In the genomic region with DNA sequence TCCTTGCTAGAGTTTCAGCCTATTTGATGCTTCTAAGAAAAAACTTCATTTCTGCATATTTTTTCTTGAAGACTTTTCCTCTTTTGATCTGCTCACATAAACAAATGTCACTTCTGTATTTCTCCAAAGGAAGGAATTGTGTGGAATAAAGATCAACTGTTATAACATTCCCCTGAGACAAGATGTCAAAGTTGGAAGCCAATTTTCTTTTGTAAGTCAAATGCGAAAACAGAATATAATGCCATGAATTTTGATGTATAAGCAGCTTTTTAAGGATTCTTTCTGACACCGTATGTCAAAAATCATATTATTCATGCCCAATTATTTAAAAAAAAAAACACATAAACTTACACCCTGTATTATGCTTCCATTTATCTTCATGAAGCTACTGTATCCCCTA, we compare ENCODE assay signal across 16 cellular contexts.
DNase-seq lines count a peak whose midpoint lies in the region; ATAC-seq and TF ChIP-seq lines count a peak whose summit lies in the region.
"Had no signal": no experiment of that assay in that cellular context is flagged by ENCODE, and none has a peak within 500 bp of the region (broad histone marks: within the 10 kb centered on the region; RNA-seq: fewer than 3 reads in every experiment).

No MANE protein-coding gene starts in this region.

- H3K4me1 Mint-ChIP-seq in H9, result peaks cover 9 to 13% of the 10 kb centered on the region in 2 experiments

- H3K79me2 ChIP-seq in H9 (ENCODE audit: insufficient read depth, low read length) (peaks cover 2% of the 10 kb centered on the region; the same call in 1 of the 2 replicates), smooth muscle cell (ENCODE audit: low read depth) (peaks cover 36% of the 10 kb centered on the region)

- H2BK120ac ChIP-seq in H9 (ENCODE audit: low read depth, low read length, poor library complexity, severe bottlenecking), result no peak overlapping the region

- no peak overlapping the region for H3K18ac ChIP-seq in H9 (ENCODE audit: insufficient read length, low read depth, low read length)

- H3F3A ChIP-seq in smooth muscle cell (ENCODE audit: low read depth), result no peaks in the 10 kb centered on the region

- peaks cover 9% of the 10 kb centered on the region for H3K23me2 ChIP-seq in H9 (ENCODE audit: insufficient read length, low read depth, low read length, poor library complexity, severe bottlenecking)

- no peak overlapping the region for H2BK5ac ChIP-seq in H9 (ENCODE audit: insufficient read length, low read length)

- no peak overlapping the region for H4K91ac ChIP-seq in H9 (ENCODE audit: insufficient read length, low read depth, low read length)

- no peak overlapping the region for H2BK20ac ChIP-seq in H9 (ENCODE audit: low read depth, low read length, poor library complexity, severe bottlenecking)

- H2BK12ac ChIP-seq in H9 (ENCODE audit: insufficient read length, low read depth, low read length), result no peak overlapping the region

- H3K14ac ChIP-seq in H9 (ENCODE audit: insufficient read depth, low read length), result no peak overlapping the region

- no peak overlapping the region for H2BK15ac ChIP-seq in H9 (ENCODE audit: low read depth, low read length)

- intact Hi-C loops in lower lobe of right lung (cut with DNase I), result no loop called here

- no peaks in the 10 kb centered on the region for H3K9me3 ChIP-seq in H9 (ENCODE audit: control insufficient read depth, low read depth, low read length)
- no peaks in the 10 kb centered on the region for H3K9me3 ChIP-seq in lower lobe of right lung
- H3K9me3 ChIP-seq in smooth muscle cell (replicated peaks; ENCODE audit: low read depth), result no peaks in the 10 kb centered on the region
- H3K9me3 ChIP-seq: Peyer's patch had no signal

- H3K36me3 ChIP-seq in lower lobe of right lung (no peaks in the 10 kb centered on the region), smooth muscle cell (ENCODE audit: low read depth) (no peaks in the 10 kb centered on the region)
- H3K36me3 ChIP-seq: Peyer's patch had no signal

- H4K5ac ChIP-seq in H9 (ENCODE audit: insufficient read length, low read depth, low read length), result no peak overlapping the region

- no peaks in the 10 kb centered on the region for H4K20me1 ChIP-seq in H9 (ENCODE audit: control insufficient read depth, insufficient read depth, insufficient read length)
- H4K20me1 ChIP-seq in smooth muscle cell (ENCODE audit: low read depth), result peaks cover 57% of the 10 kb centered on the region

- H3K4me3 ChIP-seq in lower lobe of right lung (peak overlapping the region; percentile 44), smooth muscle cell (peak overlapping the region; percentile 50)
- H3K4me3 ChIP-seq: Peyer's patch had no signal

- no peak overlapping the region for H3K27ac ChIP-seq in H9 (ENCODE audit: insufficient read length, low read depth, low read length)
- H3K27ac ChIP-seq in lower lobe of right lung, result no peak overlapping the region
- no peak overlapping the region for H3K27ac ChIP-seq in smooth muscle cell (ENCODE audit: low read depth)
- H3K27ac ChIP-seq: Peyer's patch had no signal

- no peak for DNase-seq in H9
- peak; percentile 40 for DNase-seq in cerebellar cortex (ENCODE audit: low spot score)
- no peak for DNase-seq in lower lobe of right lung
- DNase-seq in smooth muscle cell (lab: John Stamatoyannopoulos, UW; ENCODE audit: unreplicated experiment), result no peak
- no peak for DNase-seq in NCI-H524 treated with DMSO at 0.1 percent for 48 hours (lab: John Stamatoyannopoulos, UW)
- DNase-seq: DMS79, H7, MM.1S, NCI-H146, NCI-H2171 treated with DMSO at 0.1 percent for 48 hours, NCI-H446, Peyer's patch had no signal

- H3K4me2 ChIP-seq in H9 (ENCODE audit: insufficient read depth, insufficient read length, low read length), result peak overlapping the region; percentile 99
- H3K4me2 ChIP-seq in smooth muscle cell, result peak overlapping the region; percentile 83

- H3K27me3 Mint-ChIP-seq in H9 (ENCODE audit: low read depth), result no peaks in the 10 kb centered on the region

- no peak overlapping the region for H3K27ac Mint-ChIP-seq in H9
- H3K27ac Mint-ChIP-seq: CD14-positive monocyte had no signal

- H2AFZ ChIP-seq in H9 (ENCODE audit: low read length), result no peak overlapping the region
- H2AFZ ChIP-seq in smooth muscle cell (ENCODE audit: low read depth), result no peak overlapping the region

- no peak overlapping the region for H3K23ac ChIP-seq in H9 (ENCODE audit: insufficient read length, low read depth, low read length)

- H4K8ac ChIP-seq in H9 (replicated peaks; ENCODE audit: insufficient read length, low read depth, low read length), result no peak overlapping the region

- no peak overlapping the region for H3K9ac ChIP-seq in H9 (ENCODE audit: extremely low read depth, insufficient read length, low read length)
- no peak overlapping the region for H3K9ac ChIP-seq in smooth muscle cell (ENCODE audit: low read depth)

- no CpG with 5 or more reads among the region's 2 CpGs for WGBS in H9 (ENCODE audit: extremely low coverage, insufficient read length, low lambda C conversion rate)
- 92% methylated on average over 2 of the region's 2 CpGs for WGBS in smooth muscle cell (ENCODE audit: low lambda C conversion rate)

- H3K4ac ChIP-seq in H9 (ENCODE audit: low read depth, low read length), result no peak overlapping the region

- ATAC-seq in lower lobe of right lung (no peak), HG03095 (IDR thresholded peaks at IDR 0.05; ENCODE audit: unreplicated experiment) (no peak), HG02678 (IDR thresholded peaks at IDR 0.05; ENCODE audit: unreplicated experiment) (no peak)
- ATAC-seq: Right ventricle myocardium inferior had no signal

- no peak for TF ChIP-seq CTCF in H9 (conservative IDR thresholded peaks at IDR 0.05)
- no peak for TF ChIP-seq CTCF in lower lobe of right lung (IDR thresholded peaks at IDR 0.05)
- TF ChIP-seq CTCF in smooth muscle cell (IDR thresholded peaks at IDR 0.05; ENCODE audit: borderline replicate concordance, insufficient read depth, poor library complexity, severe bottlenecking), result no peak

- H3K36me3 Mint-ChIP-seq in H9 (ENCODE audit: insufficient read depth in 1 of 3, low read depth in 3 of 3), result no peaks in the 10 kb centered on the region
- H3K36me3 Mint-ChIP-seq: CD14-positive monocyte had no signal

- H3K4me1 ChIP-seq in H9 (ENCODE audit: insufficient read depth, low read length) (peaks cover 12% of the 10 kb centered on the region; the same call in 1 of the 2 replicates), lower lobe of right lung (peaks cover 5% of the 10 kb centered on the region), smooth muscle cell (ENCODE audit: low read depth) (peaks cover 30% of the 10 kb centered on the region)

- H3K4me3 Mint-ChIP-seq in H9, result no peak overlapping the region
- H3K4me3 Mint-ChIP-seq: CD14-positive monocyte had no signal

- H2AK5ac ChIP-seq in H9 (ENCODE audit: insufficient read length, low read length), result no peak overlapping the region

- no peak overlapping the region for H3K56ac ChIP-seq in H9 (ENCODE audit: insufficient read length, low read depth, low read length)

- H3K79me1 ChIP-seq in H9 (ENCODE audit: insufficient read depth, low read depth, low read length, poor library complexity, severe bottlenecking), result no peaks in the 10 kb centered on the region

- no peaks in the 10 kb centered on the region for H3K9me3 Mint-ChIP-seq in H9
- H3K9me3 Mint-ChIP-seq: CD14-positive monocyte had no signal

- H3K27me3 ChIP-seq in H9 (ENCODE audit: insufficient read depth, low read length) (no peaks in the 10 kb centered on the region), lower lobe of right lung (ENCODE audit: low read depth) (no peaks in the 10 kb centered on the region), smooth muscle cell (ENCODE audit: low read depth) (no peaks in the 10 kb centered on the region)
- H3K27me3 ChIP-seq: Peyer's patch had no signal

- no peak overlapping the region for H3T11ph ChIP-seq in H9 (ENCODE audit: low read length)
